In the genomic region with DNA sequence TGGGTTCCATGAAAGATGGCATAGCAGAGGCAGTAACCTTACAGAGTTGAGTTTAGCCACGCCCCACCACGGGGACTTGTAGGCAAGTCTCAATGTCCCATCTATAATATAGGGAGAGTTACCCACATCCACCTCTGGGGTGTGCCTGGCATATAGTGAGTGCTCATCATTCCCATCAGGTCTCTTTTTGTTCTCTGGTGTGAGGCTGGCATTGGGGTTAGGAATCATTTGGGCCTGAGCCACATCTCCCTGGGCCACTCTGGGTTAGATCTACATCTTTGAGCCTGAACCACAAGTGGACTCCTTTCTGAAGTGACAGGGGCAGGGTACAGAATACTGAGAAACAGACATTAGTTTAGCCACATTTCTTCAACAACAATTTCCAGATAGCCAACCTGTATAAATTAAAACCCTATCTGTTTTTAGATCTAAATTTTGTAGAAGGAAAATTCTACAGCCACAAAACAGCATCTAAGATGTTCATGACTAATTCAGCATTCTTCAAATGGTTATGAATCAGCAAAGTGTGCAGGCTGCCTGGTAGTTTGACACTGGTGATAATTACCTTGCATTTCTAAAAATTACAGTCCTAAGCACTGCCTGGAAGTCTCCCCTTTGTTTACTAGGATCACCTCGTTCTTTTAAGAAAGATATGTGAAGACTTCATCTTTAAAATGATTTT, we compare ENCODE assay signal across 2 cellular contexts.
TF ChIP-seq lines count a peak whose summit lies in the region.

No MANE protein-coding gene starts in this region.

TF ChIP-seq in SK-N-SH, 30 proteins besides CTCF, POLR2A, EP300 and RAD21 (continued from another document):
- no peak for TF ChIP-seq EZH2phosphoT487 (IDR thresholded peaks at IDR 0.05; ENCODE audit: borderline replicate concordance, low read depth)
- no peak for TF ChIP-seq MEF2A (IDR thresholded peaks at IDR 0.05; ENCODE audit: borderline replicate concordance, low read depth)
- TF ChIP-seq GABPA (IDR thresholded peaks at IDR 0.05; ENCODE audit: low read depth): no peak
- peak; percentile 64 for TF ChIP-seq TCF12 (IDR thresholded peaks at IDR 0.05)
- TF ChIP-seq MAX (IDR thresholded peaks at IDR 0.05; ENCODE audit: low read depth): 0 out of 2 replicates have a peak, but pooled peaks have one; percentile 55
- TF ChIP-seq NFIC (IDR thresholded peaks at IDR 0.05; ENCODE audit: borderline replicate concordance): peak; percentile 36; the same call in 1 of the 2 replicates
- 0 out of 2 replicates have a peak, but pooled peaks have one; percentile 39 for TF ChIP-seq TEAD4 (IDR thresholded peaks at IDR 0.05; ENCODE audit: borderline replicate concordance, insufficient read depth)
- TF ChIP-seq SMC3 (IDR thresholded peaks at IDR 0.05; ENCODE audit: low read depth, low read length): no peak

TF ChIP-seq in endothelial cell of umbilical vein, 7 proteins besides CTCF, POLR2A, EP300 and RAD21 (continued from another document):
- peak; percentile 14 for TF ChIP-seq GATA2 (IDR thresholded peaks at IDR 0.05; ENCODE audit: insufficient read depth, insufficient read length, low read depth, low read length)
